3 cellular contexts compared by ENCODE assay signal in the genomic region with DNA sequence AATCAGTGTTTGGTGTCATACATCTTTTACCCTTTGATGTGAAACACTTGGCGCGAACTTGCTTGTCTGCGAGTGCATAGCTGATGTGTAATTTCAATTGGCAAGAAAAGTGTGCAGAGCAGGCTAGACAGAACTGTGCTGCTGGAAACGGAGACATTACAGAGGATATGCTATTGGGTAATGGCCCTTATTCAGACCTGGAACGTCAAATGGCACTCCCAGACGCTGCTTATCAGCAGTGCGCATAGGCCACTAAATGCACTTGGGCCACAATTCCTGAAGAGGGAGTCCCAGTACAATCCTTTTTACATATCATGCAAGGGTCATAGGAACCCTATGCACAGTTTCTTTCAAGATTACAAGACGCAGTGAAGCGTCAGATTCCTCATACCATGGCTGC.
TF ChIP-seq lines count a peak whose summit lies in the region.

No MANE protein-coding gene starts in this region.

TF ChIP-seq in SK-N-SH, 30 proteins besides CTCF, POLR2A, EP300 and RAD21:
- no peak for TF ChIP-seq TAF1 (IDR thresholded peaks at IDR 0.05; ENCODE audit: borderline replicate concordance, low read depth, low read length)
- TF ChIP-seq JUND (IDR thresholded peaks at IDR 0.05), result no peak
- TF ChIP-seq FOXM1 (IDR thresholded peaks at IDR 0.05; ENCODE audit: low read depth), result no peak
- no peak for TF ChIP-seq NFIC (IDR thresholded peaks at IDR 0.05; ENCODE audit: borderline replicate concordance)

TF ChIP-seq in SK-N-SH treated with all-trans-retinoic acid at 6 μM for 48 hours, 23 proteins besides CTCF, POLR2A, EP300 and RAD21 (continued from another document):
- no peak for TF ChIP-seq ZNF70 (CRISPR knock-in tag; IDR thresholded peaks at IDR 0.05)
- TF ChIP-seq TCF4 (CRISPR knock-in tag; IDR thresholded peaks at IDR 0.05; ENCODE audit: borderline replicate concordance), result no peak
- no peak for TF ChIP-seq ESRRG (CRISPR knock-in tag; IDR thresholded peaks at IDR 0.05)
- TF ChIP-seq, protein P1, sequence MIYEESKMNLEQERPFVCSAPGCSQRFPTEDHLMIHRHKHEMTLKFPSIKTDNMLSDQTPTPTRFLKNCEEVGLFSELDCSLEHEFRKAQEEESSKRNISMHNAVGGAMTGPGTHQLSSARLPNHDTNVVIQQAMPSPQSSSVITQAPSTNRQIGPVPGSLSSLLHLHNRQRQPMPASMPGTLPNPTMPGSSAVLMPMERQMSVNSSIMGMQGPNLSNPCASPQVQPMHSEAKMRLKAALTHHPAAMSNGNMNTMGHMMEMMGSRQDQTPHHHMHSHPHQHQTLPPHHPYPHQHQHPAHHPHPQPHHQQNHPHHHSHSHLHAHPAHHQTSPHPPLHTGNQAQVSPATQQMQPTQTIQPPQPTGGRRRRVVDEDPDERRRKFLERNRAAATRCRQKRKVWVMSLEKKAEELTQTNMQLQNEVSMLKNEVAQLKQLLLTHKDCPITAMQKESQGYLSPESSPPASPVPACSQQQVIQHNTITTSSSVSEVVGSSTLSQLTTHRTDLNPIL (CRISPR knock-in tag; IDR thresholded peaks at IDR 0.05; ENCODE audit: low read depth), result no peak
- TF ChIP-seq CSDC2 (CRISPR knock-in tag; IDR thresholded peaks at IDR 0.05), result no peak

TF ChIP-seq in K562, 482 proteins besides CTCF, POLR2A, EP300 and RAD21:
- TF ChIP-seq TCF7L2 (IDR thresholded peaks at IDR 0.05; ENCODE audit: low read depth, low read length) (no peak), TFAM (CRISPR knock-in tag; conservative IDR thresholded peaks at IDR 0.05) (no peak), RBM17 (IDR thresholded peaks at IDR 0.05; ENCODE audit: borderline replicate concordance, low read depth, low read length) (no peak), POLR3G (IDR thresholded peaks at IDR 0.05; ENCODE audit: extremely low read depth, insufficient read length, insufficient replicate concordance) (no peak), SMARCA4 (IDR thresholded peaks at IDR 0.05) (no peak), TRIM24 (IDR thresholded peaks at IDR 0.05) (no peak), E2F3 (CRISPR knock-in tag; IDR thresholded peaks at IDR 0.05) (no peak), SNIP1 (IDR thresholded peaks at IDR 0.05; ENCODE audit: low read depth) (no peak), ZC3H4 (CRISPR knock-in tag; IDR thresholded peaks at IDR 0.05; ENCODE audit: borderline replicate concordance) (no peak), MAZ (CRISPR knock-in tag; conservative IDR thresholded peaks at IDR 0.05 in 1 of 2, IDR thresholded peaks at IDR 0.05 in 1 of 2) (no peak), MTA3 (IDR thresholded peaks at IDR 0.05; ENCODE audit: borderline replicate concordance) (no peak), ESRRB (CRISPR knock-in tag; IDR thresholded peaks at IDR 0.05; ENCODE audit: borderline replicate concordance) (no peak)
